Comparison of ENCODE assay signal across 21 cellular contexts in genomic region chr5:60223342-60223741, GRCh38.
DNase-seq lines count a peak whose midpoint lies in the region; ATAC-seq and TF ChIP-seq lines count a peak whose summit lies in the region.
"Had no signal": no experiment of that assay in that cellular context is flagged by ENCODE, and none has a peak within 500 bp of the region (broad histone marks: within the 10 kb centered on the region; RNA-seq: fewer than 3 reads in every experiment).

No MANE protein-coding gene starts in this region.

- no peak overlapping the region for H3K27ac ChIP-seq in caudate nucleus (ENCODE audit: low read depth, low read length)
- no peak overlapping the region for H3K27ac ChIP-seq in GM23248
- H3K27ac ChIP-seq: tibial artery, VCaP had no signal

- H3K4me2 ChIP-seq in GM23248 (ENCODE audit: unreplicated experiment): no peak overlapping the region

- 41 to 61% methylated on average over 3 of the region's 3 CpGs for WGBS in GM23248 (ENCODE audit: low coverage in 1 of 2, low lambda C conversion rate in 2 of 2, missing lambda C conversion rate in 2 of 2), 2 experiments

- H3K4me3 ChIP-seq in choroid plexus epithelial cell (ENCODE audit: low read depth, low read length) (no peak overlapping the region), GM23248 (no peak overlapping the region)
- H3K4me3 ChIP-seq: MG63, mucosa of descending colon, tibial artery had no signal

- H3K9me2 ChIP-seq in GM23248 (ENCODE audit: insufficient read depth): no peaks in the 10 kb centered on the region

- DNase-seq in EL (peak; percentile 10), NCI-H82 treated with DMSO at 0.1 percent for 48 hours (lab: John Stamatoyannopoulos, UW; ENCODE audit: unreplicated experiment) (peak; percentile 18), choroid plexus epithelial cell (ENCODE audit: low read depth) (peak; percentile 9), kidney glomerular epithelial cell (lab: John Stamatoyannopoulos, UW) (peak; percentile 7), caudate nucleus (lab: John Stamatoyannopoulos, UW) (no peak), NCI-H2081 (lab: John Stamatoyannopoulos, UW) (no peak), GM23248 (no peak)
- DNase-seq: activated CD8-positive, alpha-beta memory T cell treated with anti-CD3 and anti-CD28 coated beads, Interleukin-2, amount 50 U/mL, for 48 hours; activated naive CD8-positive, alpha-beta T cell treated with anti-CD3 and anti-CD28 coated beads, Interleukin-2, amount 10 ng/mL, durations not matched to agents 7 days and 5 days; DMS 273 treated with DMSO at 0.1 percent for 48 hours; left ventricle myocardium superior; MG63; mucosa of descending colon; NCI-H1694 treated with DMSO at 0.1 percent for 48 hours; NCI-H345; small intestine; stimulated activated CD4-positive, alpha-beta T cell treated with anti-CD3 and anti-CD28 coated beads, Interleukin-4, amount 100 ng/mL, for 1 hour; T-helper 1 cell; tibial artery had no signal

- no peaks in the 10 kb centered on the region for H3K36me3 ChIP-seq in GM23248 (ENCODE audit: low read depth)
- H3K36me3 ChIP-seq: MG63, tibial artery had no signal

- H3K9ac ChIP-seq in GM23248: no peak overlapping the region

- H3F3A ChIP-seq in GM23248 (ENCODE audit: insufficient read depth): no peaks in the 10 kb centered on the region

- H2AFZ ChIP-seq in GM23248: no peak overlapping the region

- no peak for ATAC-seq in HG03469 (IDR thresholded peaks at IDR 0.05; ENCODE audit: unreplicated experiment)
- ATAC-seq: left ventricle myocardium superior, mucosa of descending colon had no signal

- no peaks in the 10 kb centered on the region for H3K4me1 ChIP-seq in GM23248 (ENCODE audit: insufficient read depth)

- no peaks in the 10 kb centered on the region for H4K20me1 ChIP-seq in GM23248 (ENCODE audit: insufficient read depth)

- no peaks in the 10 kb centered on the region for H3K9me3 ChIP-seq in GM23248 (ENCODE audit: low read depth)
- H3K9me3 ChIP-seq: MG63, mucosa of descending colon, tibial artery had no signal

- H3K79me2 ChIP-seq in GM23248 (ENCODE audit: insufficient read depth): no peaks in the 10 kb centered on the region

- in situ Hi-C loops in GM23248 (cut with MboI): no loop called here

- no peaks in the 10 kb centered on the region for H3K27me3 ChIP-seq in GM23248 (replicated peaks; ENCODE audit: insufficient read depth)
- H3K27me3 ChIP-seq: MG63, tibial artery had no signal

- no peak for TF ChIP-seq CTCF in choroid plexus epithelial cell (conservative IDR thresholded peaks at IDR 0.05; ENCODE audit: low read depth, low read length)

Comparison
In these comparisons a context has a peak if more than half of its experiments do, and no peak if none do; other contexts are left out.
1. DNase-seq: peak in EL (single experiment), NCI-H82 treated with DMSO at 0.1 percent for 48 hours (single experiment), choroid plexus epithelial cell (single experiment) and kidney glomerular epithelial cell (single experiment); none in caudate nucleus (0 of 61), NCI-H2081 (0 of 2) and GM23248 (single experiment).